ENCODE assay signal across 8 cellular contexts in the genomic region with DNA sequence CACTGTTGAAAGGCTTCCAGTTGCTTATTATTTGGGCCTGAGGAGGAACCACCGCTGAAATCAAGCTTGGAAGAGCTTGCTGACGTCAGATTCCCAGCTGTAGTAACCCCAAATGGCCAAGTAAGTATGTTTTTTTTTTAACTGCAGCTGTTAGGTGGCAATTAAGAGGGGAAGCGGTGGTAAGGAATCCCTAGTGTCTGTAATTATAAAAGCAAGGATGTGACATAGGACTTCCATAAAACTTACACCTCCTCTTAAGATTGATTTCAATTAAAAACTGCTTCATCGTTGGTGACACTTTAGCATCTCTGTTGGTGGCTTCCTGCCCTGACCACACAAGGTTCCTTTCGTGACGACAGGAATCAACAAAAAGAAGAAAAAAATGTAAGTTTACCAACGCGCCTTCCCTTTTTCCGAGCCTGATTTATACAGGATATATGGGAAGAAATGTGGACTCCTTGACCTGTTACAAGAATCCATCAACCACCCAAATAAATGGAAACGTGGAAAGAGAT. TPM values are rescaled to one million over a fixed set of nuclear protein-coding genes. Genes with fewer than 3 reads are reported as not detected.
A peak's percentile ranks its signal among the peaks of the same experiment; 100 is the strongest.
DNase-seq lines count a peak whose midpoint lies in the region; TF ChIP-seq lines count a peak whose summit lies in the region.

No MANE protein-coding gene starts in this region.

- DNase-seq in GM12865 (ENCODE audit: low read depth) (peak; percentile 47), T-helper 1 cell (peak in 4 of 5 donors; percentile 37 to 81 (median 50)), type B pancreatic cell (ENCODE audit: extremely low spot score, unreplicated experiment) (no peak), nucleus accumbens (lab: John Stamatoyannopoulos, UW) (no peak), GM20000 (ENCODE audit: low spot score) (no peak)

- no peaks in the 10 kb centered on the region for H3K27me3 Mint-ChIP-seq in dendritic cell treated with granulocyte-macrophage colony-stimulating factor and Interleukin-4, amounts not matched to agents 40 ng/mL and 50 ng/mL, for 4 days
- H3K27me3 Mint-ChIP-seq in type B pancreatic cell, result no peaks in the 10 kb centered on the region

- peak overlapping the region; percentile 86 for H3K4me3 Mint-ChIP-seq in dendritic cell treated with granulocyte-macrophage colony-stimulating factor and Interleukin-4, amounts not matched to agents 40 ng/mL and 50 ng/mL, for 4 days
- H3K4me3 Mint-ChIP-seq in type B pancreatic cell, result peak overlapping the region; percentile 86

- H3K27me3 ChIP-seq in mononuclear cell (ENCODE audit: insufficient read depth, low read length), result no peaks in the 10 kb centered on the region

- intact Hi-C loops in dendritic cell treated with granulocyte-macrophage colony-stimulating factor and Interleukin-4, amounts not matched to agents 40 ng/mL and 50 ng/mL, for 4 days (cut with micrococcal nuclease), result loop anchor here (5.0 to 10.0 kb wide), 2 partner anchors 80 to 292 kb away; no protein-coding TSS in a partner anchor

- H3K36me3 Mint-ChIP-seq in dendritic cell treated with granulocyte-macrophage colony-stimulating factor and Interleukin-4, amounts not matched to agents 40 ng/mL and 50 ng/mL, for 4 days (ENCODE audit: low read depth), result peaks cover 31% of the 10 kb centered on the region
- peaks cover 21% of the 10 kb centered on the region for H3K36me3 Mint-ChIP-seq in type B pancreatic cell

- peaks cover 51% of the 10 kb centered on the region for H3K4me1 ChIP-seq in mononuclear cell (ENCODE audit: insufficient read depth, low read length)

- peak overlapping the region; percentile 61; the same call in 1 of the 2 replicates for H3K27ac ChIP-seq in 22Rv1

- no peaks in the 10 kb centered on the region for H3K9me3 Mint-ChIP-seq in dendritic cell treated with granulocyte-macrophage colony-stimulating factor and Interleukin-4, amounts not matched to agents 40 ng/mL and 50 ng/mL, for 4 days
- H3K9me3 Mint-ChIP-seq in type B pancreatic cell, result peaks cover 4% of the 10 kb centered on the region

- H3K4me3 ChIP-seq in GM12865 (ENCODE audit: low read depth, low read length) (peak overlapping the region; percentile 91), mononuclear cell (ENCODE audit: low read length) (peak overlapping the region; percentile 86)

- H3K27ac Mint-ChIP-seq in dendritic cell treated with granulocyte-macrophage colony-stimulating factor and Interleukin-4, amounts not matched to agents 40 ng/mL and 50 ng/mL, for 4 days, result peak overlapping the region; percentile 90
- H3K27ac Mint-ChIP-seq in type B pancreatic cell, result peak overlapping the region; percentile 76

- no peaks in the 10 kb centered on the region for H3K9me3 ChIP-seq in mononuclear cell (ENCODE audit: low read depth, low read length)

- TF ChIP-seq CTCF in 22Rv1 (IDR thresholded peaks at IDR 0.05) (no peak), GM12865 (IDR thresholded peaks at IDR 0.05; ENCODE audit: insufficient read depth, low read depth, low read length, missing control alignments) (no peak), type B pancreatic cell (conservative IDR thresholded peaks at IDR 0.05) (no peak), GM20000 (IDR thresholded peaks at IDR 0.05; ENCODE audit: extremely low read depth, missing control alignments) (no peak)

- peaks cover 40% of the 10 kb centered on the region for H3K4me1 Mint-ChIP-seq in dendritic cell treated with granulocyte-macrophage colony-stimulating factor and Interleukin-4, amounts not matched to agents 40 ng/mL and 50 ng/mL, for 4 days (ENCODE audit: low read depth)
- H3K4me1 Mint-ChIP-seq in type B pancreatic cell (ENCODE audit: unreplicated experiment), result peaks cover 36% of the 10 kb centered on the region

RNA-seq across cellular contexts. Expression of a gene that starts 0.9 kb away (rescaled TPM):
- total RNA-seq in mononuclear cell (62.3 TPM), type B pancreatic cell (ENCODE audit: low replicate concordance) (31.6 and 45.8 TPM in 2 replicates)

Comparison
In these comparisons a context has a peak if more than half of its experiments do, and no peak if none do; other contexts are left out.
1. DNase-seq: peak in GM12865 (single experiment) and T-helper 1 cell (4 of 5); none in type B pancreatic cell (single experiment), nucleus accumbens (0 of 56) and GM20000 (single experiment).